Comparison of ENCODE assay signal across 18 cellular contexts in the genomic region with DNA sequence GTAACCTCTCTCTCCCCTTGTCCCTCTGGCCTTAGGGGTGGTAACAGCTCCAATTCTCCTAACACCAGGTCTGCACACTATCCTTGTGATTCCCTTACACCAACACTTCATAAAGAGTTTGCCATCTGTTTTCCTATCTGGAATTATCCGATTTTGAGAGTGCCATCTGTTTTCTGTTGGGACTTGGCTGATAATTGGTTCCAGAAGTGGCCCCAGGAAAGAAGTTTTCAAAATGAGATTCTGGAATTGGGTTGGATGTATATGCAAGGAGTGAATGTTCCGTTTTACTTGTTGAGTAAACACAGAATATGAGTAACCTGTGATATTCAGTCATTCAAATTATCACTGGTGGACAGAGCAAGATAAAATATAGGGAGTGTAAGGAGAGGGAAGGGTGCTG.
DNase-seq lines count a peak whose midpoint lies in the region; ATAC-seq, FAIRE-seq and TF ChIP-seq lines count a peak whose summit lies in the region.
"Had no signal": no experiment of that assay in that cellular context is flagged by ENCODE, and none has a peak within 500 bp of the region (broad histone marks: within the 10 kb centered on the region; RNA-seq: fewer than 3 reads in every experiment).

No MANE protein-coding gene starts in this region.

- H3K9me3 Mint-ChIP-seq in GM23338, result peaks cover 24% of the 10 kb centered on the region

- no peak overlapping the region for H3K4me2 ChIP-seq in GM23338

- no peak overlapping the region for H3K27ac Mint-ChIP-seq in GM23338

- H3K27me3 ChIP-seq in GM23338 (ENCODE audit: insufficient read depth), result no peaks in the 10 kb centered on the region
- H3K27me3 ChIP-seq: SJCRH30 had no signal

- peaks cover 3% of the 10 kb centered on the region for H3K27me3 Mint-ChIP-seq in GM23338 (ENCODE audit: insufficient read depth, low read depth, poor library complexity)

- DNase-seq in AG09319 (ENCODE audit: extremely low read depth, low read depth), result peak; percentile 24
- DNase-seq in GM23338 (ENCODE audit: low spot score), result no peak
- peak; percentile 69 for DNase-seq in fibroblast of peridontal ligament (ENCODE audit: extremely low read depth)
- DNase-seq in NCI-H1092 treated with DMSO at 0.1 percent for 48 hours (lab: John Stamatoyannopoulos, UW), result no peak
- no peak for DNase-seq in H54 (ENCODE audit: insufficient read length, low spot score)
- DNase-seq in CD1c-positive myeloid dendritic cell (ENCODE audit: extremely low spot score), result no peak
- DNase-seq: C1 segment of cervical spinal cord; KG1; NCI-H1436 treated with DMSO at 0.1 percent for 48 hours; NCI-H2029 treated with DMSO at 0.1 percent for 48 hours; NCI-H2227 treated with DMSO at 0.1 percent for 48 hours; NK-92 treated with Interleukin-12 subunit alpha and Interleukin-12 subunit beta, amount 100 ng/mL, for 24 hours had no signal

- no peaks in the 10 kb centered on the region for H3K36me3 ChIP-seq in GM23338 (ENCODE audit: insufficient read depth)
- H3K36me3 ChIP-seq: SJCRH30 had no signal

- no peaks in the 10 kb centered on the region for H3F3A ChIP-seq in GM23338 (replicated peaks; ENCODE audit: low read depth)

- H3K79me2 ChIP-seq in GM23338 (replicated peaks; ENCODE audit: insufficient read depth), result no peaks in the 10 kb centered on the region

- H3K4me1 ChIP-seq in GM23338 (ENCODE audit: insufficient read depth), result no peaks in the 10 kb centered on the region
- H3K4me1 ChIP-seq: SJCRH30 had no signal

- ATAC-seq in GM23338 (no peak), SK-N-SH treated with all-trans-retinoic acid at 6 μM for 48 hours (no peak; the same call in 2 of the 3 replicates), GM18907 (IDR thresholded peaks at IDR 0.05; ENCODE audit: unreplicated experiment) (no peak)

- H3K9me2 ChIP-seq in GM23338 (ENCODE audit: insufficient read depth), result peaks cover 12% of the 10 kb centered on the region

- no peak for FAIRE-seq in H54 (lab: Jason Lieb, UNC)
- FAIRE-seq: GM19239, HepG2 had no signal

- H3K4me3 ChIP-seq in GM23338, result no peak overlapping the region
- H3K4me3 ChIP-seq: SJCRH30 had no signal

- H4K20me1 ChIP-seq in GM23338 (replicated peaks; ENCODE audit: insufficient read depth), result no peaks in the 10 kb centered on the region

- no peak for TF ChIP-seq POLR2A in H54 (IDR thresholded peaks at IDR 0.05; ENCODE audit: low read depth, low read length)

- H3K36me3 Mint-ChIP-seq in GM23338 (ENCODE audit: low read depth), result peaks cover 14% of the 10 kb centered on the region; the same call in 2 of the 3 replicates

- H3K27ac ChIP-seq in GM23338 (ENCODE audit: low read depth), result no peak overlapping the region
- H3K27ac ChIP-seq: RWPE1, SJCRH30 had no signal

- H3K4me1 Mint-ChIP-seq in GM23338, result peaks cover 3% of the 10 kb centered on the region; the same call in 1 of the 3 replicates

- no peak for TF ChIP-seq CTCF in AG09319 (IDR thresholded peaks at IDR 0.05; ENCODE audit: low read depth, low read length)
- TF ChIP-seq CTCF in GM23338 (conservative IDR thresholded peaks at IDR 0.05; ENCODE audit: low read depth in 2 of 2), result no peak

- H2AFZ ChIP-seq in GM23338, result peak overlapping the region; percentile 92

- no peak overlapping the region for H3K4me3 Mint-ChIP-seq in GM23338

TF ChIP-seq in GM23338, 12 proteins besides CTCF, POLR2A, EP300 and RAD21 (continues in another document):
- TF ChIP-seq, protein P1, sequence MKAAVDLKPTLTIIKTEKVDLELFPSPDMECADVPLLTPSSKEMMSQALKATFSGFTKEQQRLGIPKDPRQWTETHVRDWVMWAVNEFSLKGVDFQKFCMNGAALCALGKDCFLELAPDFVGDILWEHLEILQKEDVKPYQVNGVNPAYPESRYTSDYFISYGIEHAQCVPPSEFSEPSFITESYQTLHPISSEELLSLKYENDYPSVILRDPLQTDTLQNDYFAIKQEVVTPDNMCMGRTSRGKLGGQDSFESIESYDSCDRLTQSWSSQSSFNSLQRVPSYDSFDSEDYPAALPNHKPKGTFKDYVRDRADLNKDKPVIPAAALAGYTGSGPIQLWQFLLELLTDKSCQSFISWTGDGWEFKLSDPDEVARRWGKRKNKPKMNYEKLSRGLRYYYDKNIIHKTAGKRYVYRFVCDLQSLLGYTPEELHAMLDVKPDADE (IDR thresholded peaks at IDR 0.05), result no peak
- no peak for TF ChIP-seq CREB1 (CRISPR knock-in tag; IDR thresholded peaks at IDR 0.05; ENCODE audit: low read depth)

TF ChIP-seq in SK-N-SH treated with all-trans-retinoic acid at 6 μM for 48 hours, 23 proteins besides CTCF, POLR2A, EP300 and RAD21:
- TF ChIP-seq ZC3H10 (CRISPR knock-in tag; IDR thresholded peaks at IDR 0.05), result no peak
- no peak for TF ChIP-seq CSDC2 (CRISPR knock-in tag; IDR thresholded peaks at IDR 0.05)
- peak; percentile 93 for TF ChIP-seq TCF4 (CRISPR knock-in tag; IDR thresholded peaks at IDR 0.05; ENCODE audit: borderline replicate concordance)
- no peak for TF ChIP-seq ISL1 (CRISPR knock-in tag; IDR thresholded peaks at IDR 0.05)

Comparison
In these comparisons a context has a peak if more than half of its experiments do, and no peak if none do; other contexts are left out.
1. DNase-seq: peak in AG09319 (single experiment) and fibroblast of peridontal ligament (single experiment); none in GM23338 (single experiment), NCI-H1092 treated with DMSO at 0.1 percent for 48 hours (single experiment), H54 (single experiment) and CD1c-positive myeloid dendritic cell (single experiment).